In the genomic region with DNA sequence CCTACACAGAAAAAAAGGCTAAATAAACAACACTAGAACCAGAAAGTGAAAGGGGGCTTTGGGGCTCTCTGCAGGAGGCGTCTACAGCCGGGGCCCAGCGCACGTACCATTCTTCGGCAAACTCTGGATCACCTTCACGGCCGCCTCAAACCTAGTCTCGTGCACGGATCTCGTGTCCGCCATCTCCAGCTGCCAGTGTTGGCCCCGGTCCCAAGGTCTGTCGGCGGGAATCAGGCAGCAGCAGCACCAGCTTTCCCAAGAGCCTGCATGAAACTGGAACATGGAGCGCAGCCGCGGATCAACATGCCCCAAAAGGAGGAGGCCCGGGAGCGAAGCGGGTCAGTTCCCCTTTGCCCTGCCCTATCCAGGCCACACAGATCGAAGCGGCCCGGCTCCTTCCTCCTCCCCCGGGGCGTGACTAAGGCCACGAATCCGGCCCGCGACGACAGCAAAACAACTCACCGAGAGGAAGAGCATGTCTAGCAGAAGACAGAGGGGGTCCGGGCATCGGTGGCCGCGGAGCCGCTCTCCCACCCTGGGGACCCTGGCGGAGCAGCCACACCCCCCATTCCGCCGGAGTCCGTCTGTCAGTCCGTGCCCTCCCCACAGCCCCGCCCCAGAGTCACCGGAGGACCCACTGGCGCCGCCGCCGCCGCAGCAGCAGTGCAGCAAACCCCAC, we compare ENCODE assay signal across 8 cellular contexts. TPM values are rescaled to one million over a fixed set of nuclear protein-coding genes. Genes with fewer than 3 reads are reported as not detected.
A peak's percentile ranks its signal among the peaks of the same experiment; 100 is the strongest.
DNase-seq lines count a peak whose midpoint lies in the region; ATAC-seq, FAIRE-seq and TF ChIP-seq lines count a peak whose summit lies in the region.

ACBD5 (minus strand) TSS at position 586 of the 679 bp plus-strand sequence; CDS start at position 477, 109 bp downstream.

- WGBS in small intestine, 3 donors, result 0 to 1% (median 0%) methylated on average over 39 to 48 of the region's 48 CpGs

- POLR2A ChIA-PET in A673 (lab: Charles Lee; ENCODE audit: low non-redundant PET), result no interaction called here
- POLR2A ChIA-PET in activated B cell treated with CpG ODN at 0.5 μM for 24 hours (lab: Charles Lee), result interaction anchor here (0.7 to 1.9 kb wide), 10 partner anchors 9 to 1299 kb away, joined by 3 to 28 read pairs (median 4); partner anchors contain the start of genes MASTL, RAB18, WAC and YME1L1

- no peaks in the 10 kb centered on the region for H3K27me3 Mint-ChIP-seq in activated B cell treated with CpG ODN at 0.5 μM for 24 hours

- H3K27ac ChIP-seq in A673 (ENCODE audit: low read depth, low read length, poor library complexity, severe bottlenecking) (peak within 1 kb of the TSS; percentile 91), small intestine (ENCODE audit: low read depth in 1 of 2, low read length in 1 of 2) (peak within 1 kb of the TSS; percentile 84 to 94)

- no peak for FAIRE-seq in small intestine (lab: Jason Lieb, UNC)

- H3K9me3 Mint-ChIP-seq in activated B cell treated with CpG ODN at 0.5 μM for 24 hours, result no peaks in the 10 kb centered on the region

- peak; percentile 79 for DNase-seq in A673 (ENCODE audit: low spot score)
- peak; percentile 40 for DNase-seq in NCI-H2196 treated with DMSO at 0.1 percent for 48 hours (lab: John Stamatoyannopoulos, UW; ENCODE audit: unreplicated experiment)
- DNase-seq in activated B cell treated with CpG ODN at 0.5 μM for 24 hours, result peak; percentile 76
- peak; percentile 82 to 90 for DNase-seq in cardiac fibroblast (ENCODE audit: low read depth in 2 of 2)
- DNase-seq in iPS-NIHi7 (ENCODE audit: extremely low spot score), result peak; percentile 74
- DNase-seq in small intestine, result peak; percentile 88

- intact Hi-C loops in A673 (cut with micrococcal nuclease; ENCODE audit: unreplicated experiment), result loop anchor here (2.0 kb wide), 1 partner anchor 86 kb away; the partner anchor contains the start of genes MASTL and YME1L1
- intact Hi-C loops in activated B cell treated with CpG ODN at 0.5 μM for 24 hours (cut with micrococcal nuclease), result loop anchor here (1.0 to 5.0 kb wide), 8 partner anchors 9 to 1062 kb away; partner anchors contain the start of genes MPP7 and PDSS1

- peak within 1 kb of the TSS; percentile 99 for H3K27ac Mint-ChIP-seq in activated B cell treated with CpG ODN at 0.5 μM for 24 hours

- H3K36me3 ChIP-seq in A673 (ENCODE audit: insufficient read depth, low read length, poor library complexity, severe bottlenecking) (no peaks in the 10 kb centered on the region), small intestine (ENCODE audit: control insufficient read depth in 2 of 2, insufficient read depth in 2 of 2, low read length in 2 of 2) (no peaks in the 10 kb centered on the region)

- no peaks in the 10 kb centered on the region for H3K9me3 ChIP-seq in A673 (ENCODE audit: low read depth, low read length, poor library complexity, severe bottlenecking)
- no peaks in the 10 kb centered on the region for H3K9me3 ChIP-seq in small intestine (ENCODE audit: control insufficient read depth, low read depth)

- H3K4me3 Mint-ChIP-seq in activated B cell treated with CpG ODN at 0.5 μM for 24 hours, result peak within 1 kb of the TSS; percentile 98

- TF ChIP-seq CTCF in A673 (conservative IDR thresholded peaks at IDR 0.05; ENCODE audit: low read depth, low read length), result no peak
- no peak for TF ChIP-seq CTCF in activated B cell treated with CpG ODN at 0.5 μM for 24 hours (IDR thresholded peaks at IDR 0.05)
- no peak for TF ChIP-seq CTCF in cardiac fibroblast (IDR thresholded peaks at IDR 0.05; ENCODE audit: low read depth, low read length)

- H3K4me3 ChIP-seq in A673 (ENCODE audit: low read depth, low read length, poor library complexity, severe bottlenecking), result peak within 1 kb of the TSS; percentile 78
- peak within 1 kb of the TSS; percentile 77 to 81 for H3K4me3 ChIP-seq in cardiac fibroblast (replicated peaks in 1 of 2; ENCODE audit: low read depth in 2 of 2, low read length in 2 of 2)
- H3K4me3 ChIP-seq in small intestine (ENCODE audit: low read depth in 1 of 2, low read length in 2 of 2), result peak within 1 kb of the TSS; percentile 62 to 66

- ATAC-seq in GM18520 (IDR thresholded peaks at IDR 0.05; ENCODE audit: unreplicated experiment) (peak; percentile 18), HG03045 (IDR thresholded peaks at IDR 0.05; ENCODE audit: unreplicated experiment) (peak; percentile 57), activated B cell treated with CpG ODN at 0.5 μM for 24 hours (ENCODE audit: low read depth) (peak; percentile 58)

- H3K36me3 Mint-ChIP-seq in activated B cell treated with CpG ODN at 0.5 μM for 24 hours (ENCODE audit: low read depth), result peaks cover 16% of the 10 kb centered on the region

- H3K27me3 ChIP-seq in A673 (replicated peaks; ENCODE audit: insufficient read depth, low read depth, low read length, poor library complexity) (no peaks in the 10 kb centered on the region), small intestine (ENCODE audit: control insufficient read depth in 2 of 2, insufficient read depth in 2 of 2, low read length in 2 of 2) (no peaks in the 10 kb centered on the region)

- CTCF ChIA-PET in A673 (lab: Charles Lee), result no interaction called here
- CTCF ChIA-PET in activated B cell treated with CpG ODN at 0.5 μM for 24 hours (lab: Charles Lee), result interaction anchor here (0.9 to 2.0 kb wide), 3 partner anchors 9 to 16 kb away, joined by 3 to 5 read pairs (median 3); no protein-coding TSS in a partner anchor

- H3K4me1 ChIP-seq in A673 (ENCODE audit: insufficient read depth, low read length, poor library complexity, severe bottlenecking) (peaks cover 18% of the 10 kb centered on the region), small intestine (ENCODE audit: control insufficient read depth in 2 of 2, insufficient read depth in 1 of 2, low read depth in 1 of 2, low read length in 1 of 2) (peaks cover 0 to 8% of the 10 kb centered on the region in 2 donors)

- TSS peak; percentile 14 for BruUV-seq in A673 (replicated peaks; lab: Mats Ljungman, UMichigan)

- H3K4me1 Mint-ChIP-seq in activated B cell treated with CpG ODN at 0.5 μM for 24 hours, result peaks cover 49% of the 10 kb centered on the region

RNA-seq across cellular contexts. Expression of gene ACBD5, which starts in this region (rescaled TPM):
- 15.2 and 16.8 TPM in 2 replicates for total RNA-seq in A673 (2021)
- 17.9 and 19.8 TPM in 2 replicates for total RNA-seq in activated B cell treated with CpG ODN at 0.5 μM for 24 hours
- 10 to 100 TPM; 21.8 to 61.5 (median 40.0) TPM for polyA plus RNA-seq in small intestine

Comparison
In these comparisons a context has a peak if more than half of its experiments do, and no peak if none do; other contexts are left out.
1. Peak in every context shown above with its lines: DNase-seq, ATAC-seq, H3K4me3 ChIP-seq and H3K27ac ChIP-seq.